In genomic region chr10:93080350-93081046, GRCh38 we compare ENCODE assay signal across 1 cellular context.
TF ChIP-seq lines count a peak whose summit lies in the region.

No MANE protein-coding gene starts in this region.

TF ChIP-seq in GM12878, 131 proteins besides CTCF, POLR2A, EP300 and RAD21 (continued from another document):
- TF ChIP-seq ATF2 (IDR thresholded peaks at IDR 0.05; ENCODE audit: low read length) (no peak), SMC3 (IDR thresholded peaks at IDR 0.05; ENCODE audit: borderline replicate concordance, low read length) (peak; percentile 94)
